In the genomic region with DNA sequence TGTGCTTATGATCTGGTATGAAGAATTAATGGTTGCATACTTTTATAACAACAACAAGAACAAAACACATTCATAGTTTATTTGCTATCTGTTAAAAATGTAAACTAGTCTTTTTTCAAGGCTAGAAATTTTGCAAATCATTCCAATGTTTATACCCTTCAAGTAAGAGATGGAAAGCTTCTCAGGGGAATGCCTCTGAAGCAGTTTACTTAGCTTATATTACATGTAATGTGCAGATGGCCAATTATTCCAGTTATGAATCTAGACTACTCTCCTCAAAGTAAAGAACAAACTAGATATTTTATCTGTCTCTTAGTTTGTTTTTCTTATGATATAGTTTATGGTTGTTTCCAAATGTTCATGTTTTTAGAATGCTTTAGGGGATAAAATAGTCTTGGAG, we compare ENCODE assay signal across 18 cellular contexts.
"Had no signal": no experiment of that assay in that cellular context is flagged by ENCODE, and none has a peak within 500 bp of the region (broad histone marks: within the 10 kb centered on the region; RNA-seq: fewer than 3 reads in every experiment).

No MANE protein-coding gene starts in this region.

- H3K4me1 Mint-ChIP-seq: activated CD4-positive, alpha-beta T cell treated with anti-CD3 and anti-CD28 coated beads, Interleukin-2, amount 10 ng/mL, durations not matched to agents 24 days and 14 days had no signal

- H3K27ac Mint-ChIP-seq: activated CD4-positive, alpha-beta T cell treated with anti-CD3 and anti-CD28 coated beads, Interleukin-2, amount 10 ng/mL, durations not matched to agents 24 days and 14 days; activated CD8-positive, alpha-beta T cell treated with anti-CD3 and anti-CD28 coated beads, Interleukin-2, amount 10 ng/mL, durations not matched to agents 7 days and 5 days; activated naive CD4-positive, alpha-beta T cell treated with anti-CD3 and anti-CD28 coated beads for 36 hours; progenitor cell of endocrine pancreas had no signal

- H3K4me3 Mint-ChIP-seq: activated CD4-positive, alpha-beta T cell treated with anti-CD3 and anti-CD28 coated beads, Interleukin-2, amount 10 ng/mL, durations not matched to agents 24 days and 14 days; activated CD8-positive, alpha-beta T cell treated with anti-CD3 and anti-CD28 coated beads, Interleukin-2, amount 10 ng/mL, durations not matched to agents 7 days and 5 days; activated naive CD4-positive, alpha-beta T cell treated with anti-CD3 and anti-CD28 coated beads for 36 hours; activated T-cell treated with anti-CD3 and anti-CD28 coated beads, Interleukin-2, amount 50 U/mL, for 4 hours had no signal

- H3K9me3 Mint-ChIP-seq: activated CD4-positive, alpha-beta T cell treated with anti-CD3 and anti-CD28 coated beads, Interleukin-2, amount 10 ng/mL, durations not matched to agents 24 days and 14 days had no signal

- H3K27me3 Mint-ChIP-seq: activated CD4-positive, alpha-beta T cell treated with anti-CD3 and anti-CD28 coated beads, Interleukin-2, amount 10 ng/mL, durations not matched to agents 24 days and 14 days; progenitor cell of endocrine pancreas had no signal

- DNase-seq: activated CD4-positive, alpha-beta T cell treated with anti-CD3 and anti-CD28 coated beads, Interleukin-2, amount 10 ng/mL, durations not matched to agents 24 days and 14 days; activated CD8-positive, alpha-beta T cell treated with anti-CD3 and anti-CD28 coated beads, Interleukin-2, amount 10 ng/mL, durations not matched to agents 7 days and 5 days; activated naive CD4-positive, alpha-beta T cell treated with anti-CD3 and anti-CD28 coated beads for 36 hours; activated T-cell treated with anti-CD3 and anti-CD28 coated beads, Interleukin-2, amount 50 U/mL, for 4 hours; anterior cingulate cortex; brain microvascular endothelial cell; central memory CD4-positive, alpha-beta T cell; dorsolateral prefrontal cortex; gastrocnemius medialis; head of caudate nucleus; kidney; left lung; mammary epithelial cell; occipital lobe; stimulated activated naive CD8-positive, alpha-beta T cell treated with anti-CD3 and anti-CD28 coated beads, Interleukin-15, Interleukin-2, amounts not matched to agents 100 U/mL and 50 U/mL, for 24 hours; substantia nigra; tibial artery had no signal
